1 cellular context compared by ENCODE assay signal in the genomic region with DNA sequence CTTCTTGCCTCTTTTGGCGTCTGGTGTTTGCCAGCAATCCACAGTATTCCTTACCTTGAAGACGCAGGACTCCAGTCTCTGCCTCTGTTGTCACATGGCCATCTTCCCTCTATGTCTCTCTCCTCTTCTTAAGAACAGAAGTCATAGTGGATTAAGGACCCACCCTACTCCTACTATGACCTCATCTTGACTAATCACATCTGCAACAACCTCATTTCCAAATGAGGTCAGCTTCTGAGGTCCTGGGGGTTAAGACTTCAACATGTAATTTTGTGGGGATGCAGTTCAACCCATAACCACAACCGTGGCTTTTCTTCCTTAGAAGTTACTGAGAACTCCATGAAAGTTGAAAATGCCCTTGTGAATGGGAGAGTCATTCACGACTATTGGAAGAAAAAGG.
TF ChIP-seq lines count a peak whose summit lies in the region.

No MANE protein-coding gene starts in this region.

TF ChIP-seq in GM23338, 12 proteins besides CTCF, POLR2A, EP300 and RAD21 (continued from another document):
- TF ChIP-seq, protein P1, sequence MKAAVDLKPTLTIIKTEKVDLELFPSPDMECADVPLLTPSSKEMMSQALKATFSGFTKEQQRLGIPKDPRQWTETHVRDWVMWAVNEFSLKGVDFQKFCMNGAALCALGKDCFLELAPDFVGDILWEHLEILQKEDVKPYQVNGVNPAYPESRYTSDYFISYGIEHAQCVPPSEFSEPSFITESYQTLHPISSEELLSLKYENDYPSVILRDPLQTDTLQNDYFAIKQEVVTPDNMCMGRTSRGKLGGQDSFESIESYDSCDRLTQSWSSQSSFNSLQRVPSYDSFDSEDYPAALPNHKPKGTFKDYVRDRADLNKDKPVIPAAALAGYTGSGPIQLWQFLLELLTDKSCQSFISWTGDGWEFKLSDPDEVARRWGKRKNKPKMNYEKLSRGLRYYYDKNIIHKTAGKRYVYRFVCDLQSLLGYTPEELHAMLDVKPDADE (IDR thresholded peaks at IDR 0.05): no peak
- TF ChIP-seq NANOG (IDR thresholded peaks at IDR 0.05; ENCODE audit: borderline replicate concordance): no peak
- TF ChIP-seq, protein P2, sequence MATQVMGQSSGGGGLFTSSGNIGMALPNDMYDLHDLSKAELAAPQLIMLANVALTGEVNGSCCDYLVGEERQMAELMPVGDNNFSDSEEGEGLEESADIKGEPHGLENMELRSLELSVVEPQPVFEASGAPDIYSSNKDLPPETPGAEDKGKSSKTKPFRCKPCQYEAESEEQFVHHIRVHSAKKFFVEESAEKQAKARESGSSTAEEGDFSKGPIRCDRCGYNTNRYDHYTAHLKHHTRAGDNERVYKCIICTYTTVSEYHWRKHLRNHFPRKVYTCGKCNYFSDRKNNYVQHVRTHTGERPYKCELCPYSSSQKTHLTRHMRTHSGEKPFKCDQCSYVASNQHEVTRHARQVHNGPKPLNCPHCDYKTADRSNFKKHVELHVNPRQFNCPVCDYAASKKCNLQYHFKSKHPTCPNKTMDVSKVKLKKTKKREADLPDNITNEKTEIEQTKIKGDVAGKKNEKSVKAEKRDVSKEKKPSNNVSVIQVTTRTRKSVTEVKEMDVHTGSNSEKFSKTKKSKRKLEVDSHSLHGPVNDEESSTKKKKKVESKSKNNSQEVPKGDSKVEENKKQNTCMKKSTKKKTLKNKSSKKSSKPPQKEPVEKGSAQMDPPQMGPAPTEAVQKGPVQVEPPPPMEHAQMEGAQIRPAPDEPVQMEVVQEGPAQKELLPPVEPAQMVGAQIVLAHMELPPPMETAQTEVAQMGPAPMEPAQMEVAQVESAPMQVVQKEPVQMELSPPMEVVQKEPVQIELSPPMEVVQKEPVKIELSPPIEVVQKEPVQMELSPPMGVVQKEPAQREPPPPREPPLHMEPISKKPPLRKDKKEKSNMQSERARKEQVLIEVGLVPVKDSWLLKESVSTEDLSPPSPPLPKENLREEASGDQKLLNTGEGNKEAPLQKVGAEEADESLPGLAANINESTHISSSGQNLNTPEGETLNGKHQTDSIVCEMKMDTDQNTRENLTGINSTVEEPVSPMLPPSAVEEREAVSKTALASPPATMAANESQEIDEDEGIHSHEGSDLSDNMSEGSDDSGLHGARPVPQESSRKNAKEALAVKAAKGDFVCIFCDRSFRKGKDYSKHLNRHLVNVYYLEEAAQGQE (IDR thresholded peaks at IDR 0.05; ENCODE audit: unreplicated experiment): no peak
- no peak for TF ChIP-seq JUNB (IDR thresholded peaks at IDR 0.05; ENCODE audit: unreplicated experiment)
- no peak for TF ChIP-seq CREB1 (CRISPR knock-in tag; IDR thresholded peaks at IDR 0.05; ENCODE audit: low read depth)
- TF ChIP-seq EZH2 (IDR thresholded peaks at IDR 0.05; ENCODE audit: low read depth, unreplicated experiment): no peak
- TF ChIP-seq EZH2phosphoT487 (IDR thresholded peaks at IDR 0.05; ENCODE audit: unreplicated experiment): no peak
